In genomic region chr4:87011340-87012034, GRCh38 we compare ENCODE assay signal across 8 cellular contexts.
DNase-seq lines count a peak whose midpoint lies in the region; ATAC-seq and TF ChIP-seq lines count a peak whose summit lies in the region.

No MANE protein-coding gene starts in this region.

- ATAC-seq in activated CD8-positive, alpha-beta T cell treated with anti-CD3 and anti-CD28 coated beads for 36 hours, result no peak
- no peak for ATAC-seq in activated CD8-positive, alpha-beta T cell treated with anti-CD3 and anti-CD28 coated beads, Interleukin-2, amount 10 ng/mL, durations not matched to agents 7 days and 5 days
- ATAC-seq in WTC11 (peak; percentile 3), HG03442 (IDR thresholded peaks at IDR 0.05; ENCODE audit: unreplicated experiment) (no peak)

- H3K4me1 Mint-ChIP-seq in activated CD8-positive, alpha-beta T cell treated with anti-CD3 and anti-CD28 coated beads for 36 hours (ENCODE audit: low read depth), result peaks cover 73% of the 10 kb centered on the region
- peaks cover 73% of the 10 kb centered on the region for H3K4me1 Mint-ChIP-seq in activated CD8-positive, alpha-beta T cell treated with anti-CD3 and anti-CD28 coated beads, Interleukin-2, amount 10 ng/mL, durations not matched to agents 7 days and 5 days (ENCODE audit: low read depth)
- H3K4me1 Mint-ChIP-seq in WTC11 (peaks cover 83% of the 10 kb centered on the region), type B pancreatic cell (ENCODE audit: unreplicated experiment) (peaks cover 67% of the 10 kb centered on the region)

- no peak for DNase-seq in activated CD8-positive, alpha-beta T cell treated with anti-CD3 and anti-CD28 coated beads for 36 hours
- DNase-seq in activated CD8-positive, alpha-beta T cell treated with anti-CD3 and anti-CD28 coated beads, Interleukin-2, amount 10 ng/mL, durations not matched to agents 7 days and 5 days, result no peak
- no peak for DNase-seq in WTC11 (ENCODE audit: low spot score)
- DNase-seq in type B pancreatic cell (ENCODE audit: extremely low spot score, unreplicated experiment), result no peak
- no peak for DNase-seq in BE2C
- no peak for DNase-seq in SHP77 treated with DMSO at 0.1 percent for 48 hours (lab: John Stamatoyannopoulos, UW)

- TF ChIP-seq CTCF in activated CD8-positive, alpha-beta T cell treated with anti-CD3 and anti-CD28 coated beads for 36 hours (IDR thresholded peaks at IDR 0.05), result no peak
- TF ChIP-seq CTCF in WTC11 (IDR thresholded peaks at IDR 0.05) (no peak), type B pancreatic cell (conservative IDR thresholded peaks at IDR 0.05) (no peak), BE2C (IDR thresholded peaks at IDR 0.05; ENCODE audit: low read depth, low read length) (no peak)

- intact Hi-C loops in activated CD8-positive, alpha-beta T cell treated with anti-CD3 and anti-CD28 coated beads for 36 hours (cut with micrococcal nuclease), result no loop called here

- CTCF ChIA-PET in activated CD8-positive, alpha-beta T cell treated with anti-CD3 and anti-CD28 coated beads for 36 hours (lab: Charles Lee), result interaction anchor here (0.8 to 2.7 kb wide), 5 partner anchors 47 to 89 kb away, joined by 3 to 14 read pairs (median 7); partner anchors contain the start of gene AFF1
- CTCF ChIA-PET in activated CD8-positive, alpha-beta T cell treated with anti-CD3 and anti-CD28 coated beads, Interleukin-2, amount 10 ng/mL, durations not matched to agents 7 days and 5 days (lab: Charles Lee), result interaction anchor here (0.8 to 2.6 kb wide), 6 partner anchors 17 to 89 kb away, joined by 3 to 13 read pairs (median 5); partner anchors contain the start of gene AFF1
- CTCF ChIA-PET in WTC11 (lab: Charles Lee), result interaction anchor here (0.7 to 2.1 kb wide), 8 partner anchors 13 to 103 kb away, joined by 3 to 10 read pairs (median 5); partner anchors contain the start of gene AFF1

- H3K27me3 Mint-ChIP-seq in activated CD8-positive, alpha-beta T cell treated with anti-CD3 and anti-CD28 coated beads for 36 hours, result no peaks in the 10 kb centered on the region
- H3K27me3 Mint-ChIP-seq in activated CD8-positive, alpha-beta T cell treated with anti-CD3 and anti-CD28 coated beads, Interleukin-2, amount 10 ng/mL, durations not matched to agents 7 days and 5 days (ENCODE audit: low read depth), result no peaks in the 10 kb centered on the region
- H3K27me3 Mint-ChIP-seq in WTC11 (ENCODE audit: low read depth), result no peaks in the 10 kb centered on the region
- no peaks in the 10 kb centered on the region for H3K27me3 Mint-ChIP-seq in type B pancreatic cell

- peak overlapping the region; percentile 20 for H3K27ac Mint-ChIP-seq in activated CD8-positive, alpha-beta T cell treated with anti-CD3 and anti-CD28 coated beads for 36 hours
- no peak overlapping the region for H3K27ac Mint-ChIP-seq in activated CD8-positive, alpha-beta T cell treated with anti-CD3 and anti-CD28 coated beads, Interleukin-2, amount 10 ng/mL, durations not matched to agents 7 days and 5 days
- H3K27ac Mint-ChIP-seq in WTC11 (peak overlapping the region; percentile 95), type B pancreatic cell (peak overlapping the region; percentile 82)

- H3K9me3 ChIP-seq in iPS-18a (ENCODE audit: control insufficient read depth, low read depth, low read length), result no peaks in the 10 kb centered on the region
- H3K9me3 ChIP-seq in BE2C, result no peaks in the 10 kb centered on the region

- H3K4me3 ChIP-seq in iPS-18a (ENCODE audit: low read length) (peak overlapping the region; percentile 2), BE2C (ENCODE audit: low read depth, low read length) (no peak overlapping the region)

- no peak overlapping the region for H3K9ac ChIP-seq in iPS-18a (ENCODE audit: low read length)

- H3K9me3 Mint-ChIP-seq in activated CD8-positive, alpha-beta T cell treated with anti-CD3 and anti-CD28 coated beads for 36 hours, result no peaks in the 10 kb centered on the region
- no peaks in the 10 kb centered on the region for H3K9me3 Mint-ChIP-seq in activated CD8-positive, alpha-beta T cell treated with anti-CD3 and anti-CD28 coated beads, Interleukin-2, amount 10 ng/mL, durations not matched to agents 7 days and 5 days (ENCODE audit: insufficient read depth)
- no peaks in the 10 kb centered on the region for H3K9me3 Mint-ChIP-seq in WTC11
- H3K9me3 Mint-ChIP-seq in type B pancreatic cell, result no peaks in the 10 kb centered on the region

- H3K4me3 Mint-ChIP-seq in activated CD8-positive, alpha-beta T cell treated with anti-CD3 and anti-CD28 coated beads for 36 hours, result no peak overlapping the region
- no peak overlapping the region for H3K4me3 Mint-ChIP-seq in activated CD8-positive, alpha-beta T cell treated with anti-CD3 and anti-CD28 coated beads, Interleukin-2, amount 10 ng/mL, durations not matched to agents 7 days and 5 days
- H3K4me3 Mint-ChIP-seq in WTC11 (peak overlapping the region; percentile 54), type B pancreatic cell (peak overlapping the region; percentile 57)

- H3K27ac ChIP-seq in iPS-18a (ENCODE audit: low read length), result peak overlapping the region; percentile 48

- POLR2A ChIA-PET in activated CD8-positive, alpha-beta T cell treated with anti-CD3 and anti-CD28 coated beads for 36 hours (lab: Charles Lee), result interaction anchor here (0.9 kb wide), 1 partner anchor 13 kb away, joined by 3 read pairs; no protein-coding TSS in a partner anchor
- POLR2A ChIA-PET in activated CD8-positive, alpha-beta T cell treated with anti-CD3 and anti-CD28 coated beads, Interleukin-2, amount 10 ng/mL, durations not matched to agents 7 days and 5 days (lab: Charles Lee), result interaction anchor here (0.9 to 1.2 kb wide), 2 partner anchors 76 to 77 kb away, joined by 3 read pairs; partner anchors contain the start of gene AFF1
- POLR2A ChIA-PET in WTC11 (lab: Charles Lee), result interaction anchor here (0.8 to 1.1 kb wide), 4 partner anchors 32 to 76 kb away, joined by 3 to 7 read pairs (median 4); partner anchors contain the start of gene AFF1

- H3K36me3 ChIP-seq in iPS-18a (ENCODE audit: control insufficient read depth, low read depth, low read length) (no peaks in the 10 kb centered on the region), BE2C (no peaks in the 10 kb centered on the region; the same call in 1 of the 2 replicates)

- no peaks in the 10 kb centered on the region for H3K36me3 Mint-ChIP-seq in activated CD8-positive, alpha-beta T cell treated with anti-CD3 and anti-CD28 coated beads for 36 hours (ENCODE audit: low read depth)
- peaks cover 4% of the 10 kb centered on the region for H3K36me3 Mint-ChIP-seq in activated CD8-positive, alpha-beta T cell treated with anti-CD3 and anti-CD28 coated beads, Interleukin-2, amount 10 ng/mL, durations not matched to agents 7 days and 5 days (ENCODE audit: low read depth)
- no peaks in the 10 kb centered on the region for H3K36me3 Mint-ChIP-seq in WTC11
- no peaks in the 10 kb centered on the region for H3K36me3 Mint-ChIP-seq in type B pancreatic cell

- peaks cover 12% of the 10 kb centered on the region for H3K27me3 ChIP-seq in iPS-18a (ENCODE audit: control insufficient read depth, insufficient read depth, low read length)
- H3K27me3 ChIP-seq in BE2C, result no peaks in the 10 kb centered on the region

- H3K4me1 ChIP-seq in iPS-18a (ENCODE audit: control insufficient read depth, low read depth, low read length) (peaks cover 67% of the 10 kb centered on the region), BE2C (peaks cover 17% of the 10 kb centered on the region)

TF ChIP-seq in WTC11, 78 proteins besides CTCF, POLR2A, EP300 and RAD21 (continues in another document):
- TF ChIP-seq GTF2I (CRISPR knock-in tag; conservative IDR thresholded peaks at IDR 0.05) (no peak), ZNF219 (CRISPR knock-in tag; IDR thresholded peaks at IDR 0.05; ENCODE audit: borderline replicate concordance) (no peak), PRDM15 (CRISPR knock-in tag; IDR thresholded peaks at IDR 0.05) (no peak), GABPB1 (CRISPR knock-in tag; IDR thresholded peaks at IDR 0.05) (no peak), ZNF121 (CRISPR knock-in tag; IDR thresholded peaks at IDR 0.05) (no peak), ZBTB43 (CRISPR knock-in tag; IDR thresholded peaks at IDR 0.05) (no peak)

Comparison
In these comparisons a context has a peak if more than half of its experiments do, and no peak if none do; other contexts are left out.
1. H3K4me3 Mint-ChIP-seq: peak in WTC11 (single experiment) and type B pancreatic cell (single experiment); none in activated CD8-positive, alpha-beta T cell treated with anti-CD3 and anti-CD28 coated beads for 36 hours (single experiment) and activated CD8-positive, alpha-beta T cell treated with anti-CD3 and anti-CD28 coated beads, Interleukin-2, amount 10 ng/mL, durations not matched to agents 7 days and 5 days (single experiment).